ENCODE assay signal across 8 cellular contexts in the genomic region with DNA sequence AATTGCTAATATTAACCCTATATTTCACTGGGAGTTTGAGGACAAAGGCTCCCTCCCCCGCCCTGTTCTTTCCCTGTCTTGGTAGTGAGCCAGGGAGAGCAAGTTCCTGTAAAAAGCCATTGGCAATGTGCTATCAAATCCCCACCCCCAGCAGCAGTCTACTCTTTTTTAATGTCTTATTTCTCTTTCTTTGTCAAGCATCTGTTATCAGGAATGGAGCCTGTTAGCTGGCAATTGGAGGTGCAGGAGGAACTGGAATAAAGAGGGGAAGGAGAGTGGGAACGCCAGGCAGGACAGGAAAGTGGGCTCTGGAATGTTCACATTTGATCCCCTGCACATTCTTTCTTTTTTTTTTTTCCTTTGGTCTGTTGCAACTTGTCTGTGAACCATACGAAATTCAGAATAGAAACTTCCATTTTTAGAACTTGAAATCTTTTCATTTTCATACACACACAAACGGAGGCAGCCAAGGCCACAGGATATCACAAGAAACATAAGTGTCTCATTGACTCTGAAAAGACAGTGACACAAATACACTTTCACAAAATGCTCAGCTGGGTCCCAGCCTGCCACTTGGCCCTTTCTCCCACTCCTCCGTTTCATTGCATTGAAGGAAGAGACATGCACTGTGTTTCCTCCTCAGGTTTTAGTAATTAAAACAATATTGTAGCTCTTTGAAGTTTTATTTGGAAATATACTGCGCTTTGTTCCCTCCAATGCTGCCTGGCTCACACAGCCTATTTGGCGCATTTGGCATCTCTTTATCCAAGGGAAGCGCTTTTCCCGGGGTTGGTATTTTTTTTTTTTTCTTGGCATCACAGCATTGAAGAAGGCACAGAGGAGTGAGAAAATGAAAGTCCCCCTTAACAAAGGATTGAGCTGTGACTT.
DNase-seq lines count a peak whose midpoint lies in the region; ATAC-seq and TF ChIP-seq lines count a peak whose summit lies in the region.

No MANE protein-coding gene starts in this region.

- peak overlapping the region; percentile 93 for H2BK20ac ChIP-seq in IMR-90 (ENCODE audit: low read depth, low read length)

- peak; percentile 64 for ATAC-seq in GM21786 (IDR thresholded peaks at IDR 0.05; ENCODE audit: unreplicated experiment)
- no peak for ATAC-seq in IMR-90 (ENCODE audit: low read depth)

- H2BK120ac ChIP-seq in IMR-90 (ENCODE audit: low read depth, low read length), result peak overlapping the region; percentile 92
- peak overlapping the region; percentile 94 for H2BK120ac ChIP-seq in mesenchymal stem cell (ENCODE audit: low read depth, low read length)

- 0 out of 2 replicates have a peak overlapping the region, but pooled peaks have one; percentile 5 for H3K9ac ChIP-seq in IMR-90 (ENCODE audit: low read depth, low read length)
- peak overlapping the region; percentile 83 for H3K9ac ChIP-seq in mesenchymal stem cell (ENCODE audit: low read length)

- H2AFZ ChIP-seq in IMR-90 (replicated peaks; ENCODE audit: low read length, poor library complexity), result peak overlapping the region; percentile 54
- H2AFZ ChIP-seq in mesenchymal stem cell (ENCODE audit: low read depth, low read length), result no peak overlapping the region

- no peak overlapping the region for H3K4me3 ChIP-seq in IMR-90 (ENCODE audit: insufficient read depth, low read depth, low read length)
- peak overlapping the region in 1 of 2 donors; percentile 16 for H3K4me3 ChIP-seq in cardiac fibroblast (replicated peaks in 1 of 2; ENCODE audit: low read depth in 2 of 2, low read length in 2 of 2)
- peak overlapping the region in 1 of 2 experiments; percentile 62 for H3K4me3 ChIP-seq in mesenchymal stem cell (ENCODE audit: insufficient read depth in 1 of 2, low read depth in 1 of 2, low read length in 2 of 2)

- dilution Hi-C loops in IMR-90 (cut with HindIII; ENCODE audit: low sequenced_read_pairs, unreplicated experiment), result no loop called here

- H3K18ac ChIP-seq in IMR-90 (ENCODE audit: low read depth, low read length), result peak overlapping the region; percentile 40
- peak overlapping the region; percentile 98 for H3K18ac ChIP-seq in mesenchymal stem cell (ENCODE audit: low read depth in 1 of 2, low read length in 2 of 2)

- H2AK5ac ChIP-seq in IMR-90 (ENCODE audit: low read depth, low read length) (peak overlapping the region; percentile 41; the same call in 1 of the 2 replicates), mesenchymal stem cell (ENCODE audit: low read length, severe bottlenecking) (peak overlapping the region; percentile 91)

- H2BK5ac ChIP-seq in IMR-90 (ENCODE audit: low read depth, low read length, poor library complexity, severe bottlenecking) (peak overlapping the region; percentile 1), mesenchymal stem cell (ENCODE audit: low read depth, low read length, poor library complexity, severe bottlenecking) (peak overlapping the region; percentile 49)

- peak overlapping the region; percentile 44; the same call in 1 of the 2 replicates for H3K56ac ChIP-seq in IMR-90 (ENCODE audit: extremely low read depth, insufficient read depth, low read length)

- DNase-seq in GM03348 (ENCODE audit: low spot score) (peak; percentile 17), IMR-90 (peak; percentile 39), cardiac fibroblast (ENCODE audit: low read depth in 2 of 2) (peak; percentile 76 to 86), mesenchymal stem cell (peak; percentile 57), epidermal melanocyte (ENCODE audit: insufficient read length, low spot score) (no peak), DMS153 treated with DMSO at 0.1 percent for 48 hours (lab: John Stamatoyannopoulos, UW; ENCODE audit: unreplicated experiment) (no peak), posterior vena cava (ENCODE audit: low spot score) (no peak)

- in situ Hi-C loops in IMR-90 (cut with MboI; ENCODE audit: low sequenced_read_pairs), result loop anchor here (10.0 kb wide), 1 partner anchor 667 kb away; the partner anchor contains the start of gene ZNF608

- TF ChIP-seq CTCF in IMR-90 (conservative IDR thresholded peaks at IDR 0.05; ENCODE audit: low read depth, low read length), result no peak
- TF ChIP-seq CTCF in cardiac fibroblast (IDR thresholded peaks at IDR 0.05; ENCODE audit: low read depth, low read length), result no peak

- POLR2A ChIA-PET in IMR-90 (lab: Charles Lee; ENCODE audit: unreplicated experiment), result interaction anchor here (0.6 kb wide), 1 partner anchor 64 kb away, joined by 6 read pairs; no protein-coding TSS in a partner anchor

- intact Hi-C loops in IMR-90 (cut with micrococcal nuclease) (loop anchor here (1.0 to 5.0 kb wide), 5 partner anchors 73 to 759 kb away; no protein-coding TSS in a partner anchor), posterior vena cava (cut with DNase I) (no loop called here)

- no peak overlapping the region for H4K5ac ChIP-seq in IMR-90 (ENCODE audit: low read depth, low read length)

- H3K4me2 ChIP-seq in IMR-90 (ENCODE audit: low read depth, low read length), result peak overlapping the region; percentile 43
- H3K4me2 ChIP-seq in mesenchymal stem cell (ENCODE audit: low read length, poor library complexity, severe bottlenecking), result peak overlapping the region; percentile 76

- H3K23ac ChIP-seq in IMR-90 (ENCODE audit: low read depth, low read length) (peak overlapping the region; percentile 50; the same call in 1 of the 2 replicates), mesenchymal stem cell (ENCODE audit: low read length in 2 of 2) (no peak overlapping the region)

- 20% methylated on average over 1 of the region's 9 CpGs; no CpG with 5 or more reads in 1 of the 2 experiments for WGBS in IMR-90 (ENCODE audit: extremely low coverage in 2 of 2, insufficient read length in 1 of 2), 2 experiments
- WGBS in mesenchymal stem cell, result 31% methylated on average over 7 of the region's 9 CpGs

- H4K8ac ChIP-seq in IMR-90 (ENCODE audit: low read depth in 2 of 2, low read length in 2 of 2) (peak overlapping the region; percentile 11 to 71; a peak in 3 of 4 replicates), mesenchymal stem cell (ENCODE audit: low read length) (peak overlapping the region; percentile 60)

- TF ChIP-seq RAD21 in IMR-90 (IDR thresholded peaks at IDR 0.05; ENCODE audit: low read length), result no peak

- no peak overlapping the region for H2AK9ac ChIP-seq in IMR-90 (replicated peaks; ENCODE audit: low read depth, low read length, poor library complexity)

- no TSS peak for BruUV-seq in IMR-90 (replicated peaks; lab: Mats Ljungman, UMichigan)

- peak overlapping the region; percentile 63; the same call in 1 of the 2 replicates for H4K91ac ChIP-seq in IMR-90 (ENCODE audit: insufficient read depth, low read depth, low read length)
- H4K91ac ChIP-seq in mesenchymal stem cell (ENCODE audit: low read length), result no peak overlapping the region

- H3K36me3 ChIP-seq in IMR-90 (ENCODE audit: control insufficient read depth, insufficient read depth, low read length) (no peaks in the 10 kb centered on the region), mesenchymal stem cell (ENCODE audit: control insufficient read depth in 1 of 2, insufficient read depth in 2 of 2, low read depth in 1 of 2, low read length in 2 of 2) (no peaks in the 10 kb centered on the region)

- 0 out of 2 replicates have a peak, but pooled peaks cover 5% of the 10 kb centered on the region for H3K9me1 ChIP-seq in IMR-90 (ENCODE audit: insufficient read depth, low read length)

- H3K27ac ChIP-seq in IMR-90 (ENCODE audit: insufficient read depth, low read length) (no peak overlapping the region), mesenchymal stem cell (ENCODE audit: low read length, poor library complexity, severe bottlenecking) (peak overlapping the region; percentile 92)

- TF ChIP-seq POLR2A in IMR-90 (IDR thresholded peaks at IDR 0.05; ENCODE audit: low read depth, low read length), result no peak

- no peaks in the 10 kb centered on the region for H4K20me1 ChIP-seq in IMR-90 (ENCODE audit: insufficient read depth, low read length)

- H3K4me1 ChIP-seq in IMR-90 (ENCODE audit: control insufficient read depth, insufficient read depth, low read length) (peaks cover 20% of the 10 kb centered on the region), mesenchymal stem cell (ENCODE audit: control insufficient read depth, insufficient read depth, low read depth, low read length) (peaks cover 11% of the 10 kb centered on the region)

- peak overlapping the region; percentile 68; the same call in 1 of the 2 replicates for H3K14ac ChIP-seq in IMR-90 (replicated peaks; ENCODE audit: low read depth, low read length)
- H3K14ac ChIP-seq in mesenchymal stem cell (ENCODE audit: low read length in 2 of 2), result no peak overlapping the region

- CTCF ChIA-PET in IMR-90 (lab: Yijun Ruan, JAX), result no interaction called here

- H3K79me1 ChIP-seq in IMR-90 (ENCODE audit: low read depth in 1 of 2, low read length in 2 of 2) (no peaks in the 10 kb centered on the region), mesenchymal stem cell (replicated peaks; ENCODE audit: low read length, poor library complexity, severe bottlenecking) (no peaks in the 10 kb centered on the region)

- H3K27me3 ChIP-seq in IMR-90 (ENCODE audit: control insufficient read depth, insufficient read depth, low read length) (no peaks in the 10 kb centered on the region), mesenchymal stem cell (ENCODE audit: control insufficient read depth in 1 of 2, insufficient read depth in 1 of 2, low read length in 2 of 2) (no peaks in the 10 kb centered on the region)

- no peaks in the 10 kb centered on the region for H3K9me3 ChIP-seq in IMR-90 (ENCODE audit: control insufficient read depth, insufficient read depth, low read length)
- peaks cover 11% of the 10 kb centered on the region for H3K9me3 ChIP-seq in mesenchymal stem cell (ENCODE audit: control insufficient read depth, low read length)

- H2BK15ac ChIP-seq in IMR-90 (ENCODE audit: low read depth, low read length), result peak overlapping the region; percentile 22; the same call in 2 of the 3 replicates
- H2BK15ac ChIP-seq in mesenchymal stem cell (ENCODE audit: low read depth, poor library complexity, severe bottlenecking), result no peak overlapping the region

- peak overlapping the region; percentile 75 for H3K4ac ChIP-seq in IMR-90 (ENCODE audit: low read depth, low read length)
- peak overlapping the region; percentile 64 to 96 for H3K4ac ChIP-seq in mesenchymal stem cell (ENCODE audit: low read depth in 1 of 2, low read length in 2 of 2)

- peak overlapping the region in 1 of 2 experiments; percentile 93 for H2BK12ac ChIP-seq in mesenchymal stem cell (ENCODE audit: low read length in 2 of 2)

TF ChIP-seq in IMR-90, 13 proteins besides CTCF, POLR2A, EP300 and RAD21 (continues in another document):
- TF ChIP-seq, protein P1, sequence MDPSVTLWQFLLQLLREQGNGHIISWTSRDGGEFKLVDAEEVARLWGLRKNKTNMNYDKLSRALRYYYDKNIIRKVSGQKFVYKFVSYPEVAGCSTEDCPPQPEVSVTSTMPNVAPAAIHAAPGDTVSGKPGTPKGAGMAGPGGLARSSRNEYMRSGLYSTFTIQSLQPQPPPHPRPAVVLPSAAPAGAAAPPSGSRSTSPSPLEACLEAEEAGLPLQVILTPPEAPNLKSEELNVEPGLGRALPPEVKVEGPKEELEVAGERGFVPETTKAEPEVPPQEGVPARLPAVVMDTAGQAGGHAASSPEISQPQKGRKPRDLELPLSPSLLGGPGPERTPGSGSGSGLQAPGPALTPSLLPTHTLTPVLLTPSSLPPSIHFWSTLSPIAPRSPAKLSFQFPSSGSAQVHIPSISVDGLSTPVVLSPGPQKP (IDR thresholded peaks at IDR 0.05; ENCODE audit: borderline replicate concordance, low read depth, low read length), result no peak
- no peak; the same call in 1 of the 2 replicates for TF ChIP-seq CEBPB (IDR thresholded peaks at IDR 0.05; ENCODE audit: low read depth, low read length)

Comparison
In these comparisons a context has a peak if more than half of its experiments do, and no peak if none do; other contexts are left out.
1. DNase-seq: peak in GM03348 (single experiment), IMR-90 (single experiment), cardiac fibroblast (2 of 2) and mesenchymal stem cell (single experiment); none in epidermal melanocyte (single experiment), DMS153 treated with DMSO at 0.1 percent for 48 hours (single experiment) and posterior vena cava (single experiment).